17 cellular contexts compared by ENCODE assay signal in genomic region chr5:142689081-142689480, GRCh38. TPM values are rescaled to one million over a fixed set of nuclear protein-coding genes. Genes with fewer than 3 reads are reported as not detected.
"Had no signal": no experiment of that assay in that cellular context is flagged by ENCODE, and none has a peak within 500 bp of the region (broad histone marks: within the 10 kb centered on the region; RNA-seq: fewer than 3 reads in every experiment).

No MANE protein-coding gene starts in this region.

- H3K36me3 ChIP-seq: breast epithelium, esophagus muscularis mucosa, neural progenitor cell, pancreas, tibial nerve, uterus had no signal

- ATAC-seq: activated T-helper 17 cell treated with anti-CD3 and anti-CD28 coated beads, Interleukin-2, amount 50 U/mL, for 72 hours; pancreas; stimulated activated memory B cell treated with anti-CD40 and anti-IgM and Interleukin-4, amounts not matched to agents 10 μg/mL and 1 μg/mL and 100 μg/mL, for 72 hours; T-cell had no signal

- H3K4me1 ChIP-seq: pancreas, uterus had no signal

- H3K9me3 ChIP-seq: breast epithelium, esophagus muscularis mucosa, pancreas, tibial nerve, uterus had no signal

- H3K27ac ChIP-seq: esophagus muscularis mucosa, neural progenitor cell, pancreas, uterus had no signal

- H3K27me3 ChIP-seq: breast epithelium, esophagus muscularis mucosa, neural progenitor cell, pancreas, tibial nerve, uterus had no signal

- H3K4me3 ChIP-seq: breast epithelium, esophagus muscularis mucosa, neural progenitor cell, pancreas, tibial nerve, uterus had no signal

- DNase-seq: activated CD4-positive, CD25-positive, alpha-beta regulatory T cell treated with anti-CD3 and anti-CD28 coated beads, Interleukin-2, amount 50 U/mL, for 72 hours; activated naive CD4-positive, alpha-beta T cell treated with Interleukin-2 at 50 U/mL for 16 hours; aorta; naive B cell; pancreas; stimulated activated CD4-positive, alpha-beta T cell treated with anti-CD3 and anti-CD28 coated beads, Interleukin-2, amount 100 ng/mL, for 48 hours; T-cell; T1000; uterus had no signal

RNA-seq across cellular contexts. Expression of gene FGF1, which starts 3.2 kb away (rescaled TPM):
- total RNA-seq: activated CD8-positive, alpha-beta memory T cell treated with anti-CD3 and anti-CD28 coated beads for 36 hours; activated T-helper 17 cell treated with anti-CD3 and anti-CD28 coated beads, Interleukin-2, amount 50 U/mL, for 72 hours; mononuclear cell; T-cell had no signal
